ENCODE assay signal across 8 cellular contexts in the genomic region with DNA sequence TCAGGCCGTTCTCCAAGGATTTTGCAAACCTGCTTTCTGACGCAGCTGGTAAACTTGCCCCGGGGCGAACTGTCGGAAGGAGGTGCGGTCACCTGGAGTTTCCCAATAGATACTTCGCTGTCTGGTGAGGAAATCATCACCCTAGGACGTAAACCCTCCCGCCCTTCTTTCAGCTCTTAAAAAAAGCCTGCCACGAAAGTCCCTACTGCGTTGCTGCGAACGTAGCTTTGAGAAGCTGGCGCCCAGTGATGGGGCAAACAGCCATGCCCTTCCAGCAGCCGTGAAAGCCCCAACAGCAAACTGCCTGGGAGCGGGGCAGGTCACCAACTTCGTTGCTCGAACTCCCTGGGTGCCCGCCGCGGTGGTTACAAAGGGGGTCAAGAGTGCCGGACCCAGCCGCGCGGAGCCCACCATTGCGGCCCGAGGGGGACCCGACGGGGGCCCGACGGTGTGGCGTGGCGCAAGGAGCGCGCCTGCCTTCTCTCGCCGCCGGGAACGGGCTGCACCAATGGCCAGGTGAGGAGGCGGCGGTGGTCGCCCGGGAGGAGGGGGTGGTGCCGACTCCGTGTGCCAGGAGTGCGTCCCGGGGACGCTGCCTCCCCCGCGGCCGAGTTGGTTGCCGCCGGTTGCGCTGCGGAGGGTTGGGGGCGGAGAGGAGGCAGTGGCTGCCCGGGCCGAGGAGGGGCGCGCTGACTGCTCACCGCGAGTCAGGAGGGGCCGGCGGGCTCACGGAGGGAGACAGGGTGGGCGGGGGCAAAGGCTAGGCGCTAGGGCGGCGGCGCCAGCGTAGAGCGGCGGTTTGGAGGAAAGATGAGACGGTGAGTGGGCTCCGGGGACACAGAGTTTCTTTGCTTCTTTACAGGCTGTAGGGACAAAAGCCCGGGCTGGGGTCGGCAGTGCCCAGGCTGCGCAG. TPM values are rescaled to one million over a fixed set of nuclear protein-coding genes. Genes with fewer than 3 reads are reported as not detected.
A peak's percentile ranks its signal among the peaks of the same experiment; 100 is the strongest.
DNase-seq lines count a peak whose midpoint lies in the region; ATAC-seq, FAIRE-seq and TF ChIP-seq lines count a peak whose summit lies in the region.

A gene (plus strand): TSS at position 205 of the 913 bp plus-strand sequence. CDS start 24,813 bp downstream, outside the sequence.

- in situ Hi-C loops in GM12878 (cut with MboI): no loop called here

- CTCF ChIA-PET in GM12878 (lab: Yijun Ruan, JAX): interaction anchor here (0.7 to 11.1 kb wide), 28 partner anchors 10 to 192 kb away, joined by 3 to 157 read pairs (median 6); no protein-coding TSS in a partner anchor

- H3K27me3 ChIP-seq in GM12878 (replicated peaks in 1 of 2; ENCODE audit: control insufficient read depth in 2 of 2, insufficient read depth in 2 of 2, low read length in 1 of 2): peaks cover 2 to 13% of the 10 kb centered on the region in 2 experiments
- H3K27me3 ChIP-seq in iPS-15b (ENCODE audit: control insufficient read depth, insufficient read depth, low read length): peaks cover 53% of the 10 kb centered on the region

- peak within 1 kb of the TSS; percentile 64 for H3K4me3 ChIP-seq in GM12878
- H3K4me3 ChIP-seq in iPS-15b (ENCODE audit: low read depth, low read length): peak within 1 kb of the TSS; percentile 83
- H3K4me3 ChIP-seq in skin epidermis: peak within 1 kb of the TSS; percentile 57 to 78 (median 70)

- H3K9ac ChIP-seq in GM12878 (ENCODE audit: control insufficient read depth, insufficient read depth, low read length) (peak within 1 kb of the TSS; percentile 8; the same call in 1 of the 2 replicates), iPS-15b (ENCODE audit: low read depth, low read length) (peak within 1 kb of the TSS; percentile 93)

- H3K9me3 ChIP-seq in GM12878 (replicated peaks; ENCODE audit: control insufficient read depth, insufficient read depth, low read length): no peaks in the 10 kb centered on the region
- no peaks in the 10 kb centered on the region for H3K9me3 ChIP-seq in iPS-15b (ENCODE audit: control insufficient read depth, insufficient read depth, low read length)

- H3K36me3 ChIP-seq in GM12878 (ENCODE audit: control insufficient read depth in 2 of 2, insufficient read depth in 2 of 2, low read length in 1 of 2) (no peaks in the 10 kb centered on the region), iPS-15b (ENCODE audit: control insufficient read depth, insufficient read depth, low read length) (no peaks in the 10 kb centered on the region)

- no peak for TF ChIP-seq RAD21 in GM12878 (IDR thresholded peaks at IDR 0.05; ENCODE audit: insufficient read depth, low read depth, low read length)

- no peak for FAIRE-seq in GM12878 (lab: Jason Lieb, UNC)

- TF ChIP-seq EP300 in GM12878 (IDR thresholded peaks at IDR 0.05; ENCODE audit: borderline replicate concordance in 1 of 2, control insufficient read depth in 1 of 2, low read depth in 2 of 2, low read length in 2 of 2): no peak

- SMC1A ChIA-PET in GM12878 (lab: Charles Lee; ENCODE audit: uncharacterized antibody, unreplicated experiment): interaction anchor here (0.7 to 7.6 kb wide), 37 partner anchors 8 to 281 kb away, joined by 3 to 120 read pairs (median 6); a partner anchor contains a TSS

- intact Hi-C loops in GM12878 (cut with micrococcal nuclease; ENCODE audit: unreplicated experiment): no loop called here

- no peaks in the 10 kb centered on the region for H3K79me2 ChIP-seq in GM12878 (ENCODE audit: control insufficient read depth, insufficient read depth, low read length)

- RAD21 ChIA-PET in GM12878 (lab: Charles Lee; ENCODE audit: unreplicated experiment): interaction anchor here (0.8 to 5.1 kb wide), 23 partner anchors 8 to 189 kb away, joined by 3 to 76 read pairs (median 4); no protein-coding TSS in a partner anchor

- WGBS in GM12878 (ENCODE audit: insufficient coverage, insufficient replicate concordance, low lambda C conversion rate, missing lambda C conversion rate): 3% methylated on average over 53 of the region's 78 CpGs

- H2AFZ ChIP-seq in GM12878 (ENCODE audit: control insufficient read depth, low read depth, low read length): peak within 1 kb of the TSS; percentile 73

- H4K20me1 ChIP-seq in GM12878 (ENCODE audit: control insufficient read depth, insufficient read depth): no peaks in the 10 kb centered on the region

- BruUV-seq in GM12878 (replicated peaks; lab: Mats Ljungman, UMichigan): no TSS peak

- DNase-seq in NCI-H2107 (lab: John Stamatoyannopoulos, UW) (peak; percentile 6), NCI-H2107 treated with DMSO at 0.1 percent for 48 hours (lab: John Stamatoyannopoulos, UW; ENCODE audit: unreplicated experiment) (no peak), LHCN-M2 (ENCODE audit: low read depth) (peak; percentile 72), T-helper 9 cell (peak; percentile 62), GM12878 (ENCODE audit: low read depth, low spot score) (no peak), UCSD-AML1 (lab: John Stamatoyannopoulos, UW; ENCODE audit: unreplicated experiment) (no peak)

- H3K4me2 ChIP-seq in GM12878 (ENCODE audit: control insufficient read depth, insufficient read depth): peak within 1 kb of the TSS; percentile 98

- ATAC-seq in GM12878: peak; percentile 69

- H3K4me1 ChIP-seq in GM12878 (ENCODE audit: control insufficient read depth, insufficient read depth, low read length) (peaks cover 5% of the 10 kb centered on the region), iPS-15b (ENCODE audit: control insufficient read depth, insufficient read depth, low read length) (peaks cover 5% of the 10 kb centered on the region)

- no peak within 1 kb of the TSS for H3K27ac ChIP-seq in GM12878 (ENCODE audit: control insufficient read depth, insufficient read depth)
- H3K27ac ChIP-seq in skin epidermis: peak within 1 kb of the TSS; percentile 50 to 96 (median 90)

- no peak for TF ChIP-seq POLR2A in GM12878 (IDR thresholded peaks at IDR 0.05; ENCODE audit: low read depth, low read length)

- POLR2A ChIA-PET in GM12878 (lab: Charles Lee): interaction anchor here (0.6 to 1.5 kb wide), 6 partner anchors 10 to 172 kb away, joined by 3 to 4 read pairs (median 4); a partner anchor contains a TSS

- TF ChIP-seq CTCF in GM12878 (IDR thresholded peaks at IDR 0.05 in 2 of 3, conservative IDR thresholded peaks at IDR 0.05 in 1 of 3; ENCODE audit: control insufficient read depth in 2 of 3, extremely low read depth in 1 of 3, insufficient read depth in 1 of 3, low read depth in 3 of 3, low read length in 3 of 3): no peak

TF ChIP-seq in GM12878, 131 proteins besides CTCF, POLR2A, EP300 and RAD21 (continues in another document):
- TF ChIP-seq CHD1 (IDR thresholded peaks at IDR 0.05; ENCODE audit: low read depth, low read length) (peak; percentile 75; the same call in 1 of the 2 replicates), BACH1 (IDR thresholded peaks at IDR 0.05; ENCODE audit: borderline replicate concordance) (no peak), SUZ12 (IDR thresholded peaks at IDR 0.05; ENCODE audit: unreplicated experiment) (peak; percentile 63), FOXM1 (IDR thresholded peaks at IDR 0.05; ENCODE audit: low read depth, low read length) (no peak), ZNF207 (IDR thresholded peaks at IDR 0.05; ENCODE audit: borderline replicate concordance) (no peak), IKZF1 (conservative IDR thresholded peaks at IDR 0.05) (peak; percentile 70), MTA3 (IDR thresholded peaks at IDR 0.05; ENCODE audit: borderline replicate concordance, low read length) (no peak), ZNF217 (IDR thresholded peaks at IDR 0.05) (no peak)
- TF ChIP-seq, protein P1, sequence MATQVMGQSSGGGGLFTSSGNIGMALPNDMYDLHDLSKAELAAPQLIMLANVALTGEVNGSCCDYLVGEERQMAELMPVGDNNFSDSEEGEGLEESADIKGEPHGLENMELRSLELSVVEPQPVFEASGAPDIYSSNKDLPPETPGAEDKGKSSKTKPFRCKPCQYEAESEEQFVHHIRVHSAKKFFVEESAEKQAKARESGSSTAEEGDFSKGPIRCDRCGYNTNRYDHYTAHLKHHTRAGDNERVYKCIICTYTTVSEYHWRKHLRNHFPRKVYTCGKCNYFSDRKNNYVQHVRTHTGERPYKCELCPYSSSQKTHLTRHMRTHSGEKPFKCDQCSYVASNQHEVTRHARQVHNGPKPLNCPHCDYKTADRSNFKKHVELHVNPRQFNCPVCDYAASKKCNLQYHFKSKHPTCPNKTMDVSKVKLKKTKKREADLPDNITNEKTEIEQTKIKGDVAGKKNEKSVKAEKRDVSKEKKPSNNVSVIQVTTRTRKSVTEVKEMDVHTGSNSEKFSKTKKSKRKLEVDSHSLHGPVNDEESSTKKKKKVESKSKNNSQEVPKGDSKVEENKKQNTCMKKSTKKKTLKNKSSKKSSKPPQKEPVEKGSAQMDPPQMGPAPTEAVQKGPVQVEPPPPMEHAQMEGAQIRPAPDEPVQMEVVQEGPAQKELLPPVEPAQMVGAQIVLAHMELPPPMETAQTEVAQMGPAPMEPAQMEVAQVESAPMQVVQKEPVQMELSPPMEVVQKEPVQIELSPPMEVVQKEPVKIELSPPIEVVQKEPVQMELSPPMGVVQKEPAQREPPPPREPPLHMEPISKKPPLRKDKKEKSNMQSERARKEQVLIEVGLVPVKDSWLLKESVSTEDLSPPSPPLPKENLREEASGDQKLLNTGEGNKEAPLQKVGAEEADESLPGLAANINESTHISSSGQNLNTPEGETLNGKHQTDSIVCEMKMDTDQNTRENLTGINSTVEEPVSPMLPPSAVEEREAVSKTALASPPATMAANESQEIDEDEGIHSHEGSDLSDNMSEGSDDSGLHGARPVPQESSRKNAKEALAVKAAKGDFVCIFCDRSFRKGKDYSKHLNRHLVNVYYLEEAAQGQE (IDR thresholded peaks at IDR 0.05; ENCODE audit: low read depth, low read length): no peak

RNA-seq across cellular contexts. Expression of the gene that starts here (rescaled TPM):
- total RNA-seq in LHCN-M2 (2014; rRNA removed) (21.7 and 23.7 TPM in 2 replicates), GM12878 (2014; rRNA removed) (0.54 and 0.62 TPM in 2 replicates), GM12878 (2014; rRNA removed; fragmentation: Illumina TruSeq; extraction: Trizol) (0.37 and 0.63 TPM in 2 replicates), GM12878 (2021) (0.64 and 0.90 TPM in 2 replicates)
- polyA plus RNA-seq in LHCN-M2 (2012): 10.2 TPM
- total RNA-seq in GM12878 (2013; cell fraction: nucleolus; rRNA removed): 0.27 and 0.31 TPM in 2 replicates
- polyA plus RNA-seq in GM12878 (2011; ENCODE audit: low read depth): not detected
- polyA plus RNA-seq in GM12878 (2011; rRNA removed) (0.33 and 0.49 TPM in 2 replicates), GM12878 (2014; fragmentation: Illumina TruSeq; extraction: Trizol) (0.32 and 0.41 TPM in 2 replicates), GM12878 (2014; fragmentation: Nextera tagmentation; extraction: Ambion mirVana) (under 1 TPM; 0.03 to 0.16 TPM), GM12878 (2014; rRNA removed) (0.29 and 0.40 TPM in 2 replicates), GM12878 (2016; fragmentation: Nextera tagmentation; extraction: Ambion mirVana) (under 1 TPM; 0.37 to 0.67 TPM)
- 0.10 and 0.19 TPM in 2 replicates for polyA plus RNA-seq in GM12878 (2011; cell fraction: cytosol; rRNA removed)
- 0.27 and 0.35 TPM in 2 replicates for polyA plus RNA-seq in GM12878 (2011; cell fraction: nucleus; rRNA removed)
- 0.05 and 0.42 TPM in 2 replicates for polyA plus RNA-seq in GM12878 (2012)
- polyA minus RNA-seq in GM12878 (2011; rRNA and poly(A)+ RNA removed): 0.29 and 0.98 TPM in 2 replicates
- 2.9 and 3.2 TPM in 2 replicates for polyA minus RNA-seq in GM12878 (2011; cell fraction: cytosol; rRNA and poly(A)+ RNA removed)
- 0.73 and 1.2 TPM in 2 replicates for polyA minus RNA-seq in GM12878 (2011; cell fraction: nucleus; rRNA and poly(A)+ RNA removed)

Comparison
In these comparisons a context has a peak if more than half of its experiments do, and no peak if none do; other contexts are left out.
1. RNA of the gene that starts here (total RNA-seq): 21.7 to 23.7 TPM in LHCN-M2; 0.27 to 0.90 TPM in GM12878; every median in the first group is over 10 times any median in the second.
2. DNase-seq: peak in NCI-H2107 (single experiment), LHCN-M2 (single experiment) and T-helper 9 cell (single experiment); none in NCI-H2107 treated with DMSO at 0.1 percent for 48 hours (single experiment), GM12878 (single experiment) and UCSD-AML1 (single experiment).
3. Peak in every context shown above with its lines, with median percentiles within 50 percentile points of each other: H3K4me3 ChIP-seq.